Comparison of ENCODE assay signal across 9 cellular contexts in genomic region chr17:81858170-81858966, GRCh38. TPM values are rescaled to one million over a fixed set of nuclear protein-coding genes. Genes with fewer than 3 reads are reported as not detected.
DNase-seq lines count a peak whose midpoint lies in the region; ATAC-seq and TF ChIP-seq lines count a peak whose summit lies in the region.
"Had no signal": no experiment of that assay in that cellular context is flagged by ENCODE, and none has a peak within 500 bp of the region (broad histone marks: within the 10 kb centered on the region; RNA-seq: fewer than 3 reads in every experiment).

No MANE protein-coding gene starts in this region.

- peak overlapping the region; percentile 75 for H3K4me3 ChIP-seq in Loucy (ENCODE audit: low read length, poor library complexity, severe bottlenecking)

- TF ChIP-seq CTCF in CD4-positive, alpha-beta T cell (IDR thresholded peaks at IDR 0.05), result no peak
- no peak for TF ChIP-seq CTCF in Loucy (conservative IDR thresholded peaks at IDR 0.05; ENCODE audit: low read length)
- TF ChIP-seq CTCF in MCF 10A (IDR thresholded peaks at IDR 0.05; ENCODE audit: unreplicated experiment), result no peak
- no peak for TF ChIP-seq CTCF in nephron (IDR thresholded peaks at IDR 0.05; ENCODE audit: unreplicated experiment in 3 of 3)

- peaks cover 27% of the 10 kb centered on the region for H3K4me1 Mint-ChIP-seq in CD4-positive, alpha-beta T cell (ENCODE audit: low read depth)
- H3K4me1 Mint-ChIP-seq in MCF 10A (ENCODE audit: insufficient read depth, unreplicated experiment) (peaks cover 32% of the 10 kb centered on the region), nephron (peaks cover 16% of the 10 kb centered on the region)

- no peaks in the 10 kb centered on the region for H3K9me3 Mint-ChIP-seq in CD4-positive, alpha-beta T cell
- H3K9me3 Mint-ChIP-seq in MCF 10A (ENCODE audit: unreplicated experiment), result no peaks in the 10 kb centered on the region
- H3K9me3 Mint-ChIP-seq in nephron, result no peaks in the 10 kb centered on the region

- intact Hi-C loops in CD4-positive, alpha-beta T cell (cut with DNase I, micrococcal nuclease), result loop anchor here in 1 of 2 experiments (5.0 kb wide), 1 partner anchor 176 kb away; the partner anchor contains the start of genes ARL16 and HGS
- intact Hi-C loops in MCF 10A (cut with micrococcal nuclease), result no loop called here

- H3K36me3 Mint-ChIP-seq in CD4-positive, alpha-beta T cell (ENCODE audit: low read depth), result peaks cover 41% of the 10 kb centered on the region
- H3K36me3 Mint-ChIP-seq in MCF 10A (ENCODE audit: insufficient read depth, unreplicated experiment) (peaks cover 84% of the 10 kb centered on the region), nephron (ENCODE audit: low read depth) (peaks cover 36% of the 10 kb centered on the region)

- no peaks in the 10 kb centered on the region for H3K9me2 ChIP-seq in Loucy (replicated peaks; ENCODE audit: low read depth, low read length)

- H3F3A ChIP-seq in Loucy (ENCODE audit: low read depth), result no peaks in the 10 kb centered on the region

- BruUV-seq in MCF 10A (replicated peaks; lab: Mats Ljungman, UMichigan), result no TSS peak

- H3K4me2 ChIP-seq in Loucy (ENCODE audit: low read depth, low read length, poor library complexity, severe bottlenecking), result peak overlapping the region; percentile 93

- H3K9ac ChIP-seq in Loucy (ENCODE audit: low read depth, low read length, poor library complexity, severe bottlenecking), result peak overlapping the region; percentile 90

- no peak overlapping the region for H3K27ac ChIP-seq in CD4-positive, alpha-beta T cell (ENCODE audit: low read depth, low read length)

- H3K4me1 ChIP-seq in Loucy (ENCODE audit: insufficient read depth, low read length, poor library complexity, severe bottlenecking), result peaks cover 24% of the 10 kb centered on the region

- H3K4me3 Mint-ChIP-seq in CD4-positive, alpha-beta T cell, result peak overlapping the region; percentile 34
- peak overlapping the region; percentile 89 for H3K4me3 Mint-ChIP-seq in MCF 10A (ENCODE audit: unreplicated experiment)
- peak overlapping the region; percentile 89 to 97 (median 96) for H3K4me3 Mint-ChIP-seq in nephron

- DNase-seq in CD4-positive, alpha-beta T cell, result no peak
- DNase-seq in MCF 10A (ENCODE audit: unreplicated experiment), result no peak
- no peak for DNase-seq in NCI-H345 (lab: John Stamatoyannopoulos, UW)
- DNase-seq in NCI-H2171 treated with DMSO at 0.1 percent for 48 hours (lab: John Stamatoyannopoulos, UW), result no peak
- no peak for DNase-seq in NCI-H345 treated with DMSO at 0.1 percent for 48 hours (lab: John Stamatoyannopoulos, UW; ENCODE audit: unreplicated experiment)
- no peak for DNase-seq in NCI-H2196 (lab: John Stamatoyannopoulos, UW; ENCODE audit: unreplicated experiment)
- DNase-seq: activated naive CD4-positive, alpha-beta T cell had no signal

- no peaks in the 10 kb centered on the region for H3K27me3 ChIP-seq in CD4-positive, alpha-beta T cell (ENCODE audit: control insufficient read depth, insufficient read depth, low read length)
- no peaks in the 10 kb centered on the region for H3K27me3 ChIP-seq in Loucy (ENCODE audit: insufficient read depth, low read length, poor library complexity, severe bottlenecking)

- H3K9me3 ChIP-seq in CD4-positive, alpha-beta T cell (ENCODE audit: control insufficient read depth, low read length), result no peaks in the 10 kb centered on the region
- H3K9me3 ChIP-seq in Loucy (ENCODE audit: insufficient read depth, low read depth, low read length), result no peaks in the 10 kb centered on the region

- CTCF ChIA-PET in CD4-positive, alpha-beta T cell (lab: Charles Lee), result no interaction called here
- CTCF ChIA-PET in MCF 10A (lab: Yijun Ruan, JAX), result interaction anchor here (0.5 to 0.9 kb wide), 2 partner anchors 123 to 129 kb away, joined by 3 to 4 read pairs; no protein-coding TSS in a partner anchor

- peaks cover 90% of the 10 kb centered on the region for H3K79me2 ChIP-seq in Loucy (ENCODE audit: insufficient read depth, low read length)

- no peaks in the 10 kb centered on the region for H3K27me3 Mint-ChIP-seq in CD4-positive, alpha-beta T cell
- no peaks in the 10 kb centered on the region for H3K27me3 Mint-ChIP-seq in MCF 10A (ENCODE audit: insufficient read depth, unreplicated experiment)
- no peaks in the 10 kb centered on the region for H3K27me3 Mint-ChIP-seq in nephron (ENCODE audit: low read depth)

- peaks cover 44% of the 10 kb centered on the region for H4K20me1 ChIP-seq in Loucy (ENCODE audit: insufficient read depth, low read length, poor library complexity, severe bottlenecking)

- H3K27ac Mint-ChIP-seq in CD4-positive, alpha-beta T cell, result no peak overlapping the region
- H3K27ac Mint-ChIP-seq in MCF 10A (ENCODE audit: low read depth, unreplicated experiment) (peak overlapping the region; percentile 27), nephron (no peak overlapping the region)

- no peak for ATAC-seq in CD4-positive, alpha-beta T cell (ENCODE audit: poor library complexity)

- POLR2A ChIA-PET in CD4-positive, alpha-beta T cell (lab: Charles Lee), result interaction anchor here (0.6 to 1.6 kb wide), 2 partner anchors 14 to 155 kb away, joined by 3 read pairs; partner anchors contain the start of gene MRPL12
- POLR2A ChIA-PET in MCF 10A (lab: Yijun Ruan, JAX), result interaction anchor here (0.6 to 1.7 kb wide), 6 partner anchors 12 to 155 kb away, joined by 3 to 19 read pairs (median 6); partner anchors contain the start of genes ARHGDIA, MAFG and MRPL12

- H3K36me3 ChIP-seq in Loucy (ENCODE audit: insufficient read depth, low read length), result peaks cover 23% of the 10 kb centered on the region

- H2AFZ ChIP-seq in Loucy (ENCODE audit: low read length), result no peak overlapping the region

RNA-seq across cellular contexts. Expression of gene P4HB, which starts 2.0 kb away (rescaled TPM):
- total RNA-seq in CD4-positive, alpha-beta T cell, result 100 to 1,000 TPM; 223 to 233 TPM
- total RNA-seq in MCF 10A (2022), result 894 and 1,111 TPM in 2 replicates

RNA-seq across cellular contexts. Expression of gene ARHGDIA, which starts 12.8 kb away (rescaled TPM):
- 100 to 1,000 TPM; 706 to 715 TPM for total RNA-seq in CD4-positive, alpha-beta T cell
- 271 and 324 TPM in 2 replicates for total RNA-seq in MCF 10A (2022)

RNA-seq across cellular contexts. Expression of gene PPP1R27, which starts 23.5 kb away (rescaled TPM):
- total RNA-seq in CD4-positive, alpha-beta T cell, result not detected
- total RNA-seq in MCF 10A (2022), result 0.29 TPM in 1 of 2 replicates, not detected in the other

RNA-seq across cellular contexts. Expression of gene MCRIP1, which starts 25.3 kb away (rescaled TPM):
- 10 to 100 TPM; 36.9 to 37.7 TPM for total RNA-seq in CD4-positive, alpha-beta T cell
- 35.6 and 39.2 TPM in 2 replicates for total RNA-seq in MCF 10A (2022)

RNA-seq across cellular contexts. Expression of gene ALYREF, which starts 33.0 kb away (rescaled TPM):
- 100 to 1,000 TPM in 1 of 2 experiments, 10 to 100 TPM in 1; 93.3 to 101 TPM for total RNA-seq in CD4-positive, alpha-beta T cell
- total RNA-seq in MCF 10A (2022), result 114 and 115 TPM in 2 replicates

Comparison
In these comparisons a context has a peak if more than half of its experiments do, and no peak if none do; other contexts are left out.
1. H3K4me3 Mint-ChIP-seq: peak in every context shown above with its lines; median percentile 96 in nephron; 89 in MCF 10A; 34 in CD4-positive, alpha-beta T cell.